In the genomic region with DNA sequence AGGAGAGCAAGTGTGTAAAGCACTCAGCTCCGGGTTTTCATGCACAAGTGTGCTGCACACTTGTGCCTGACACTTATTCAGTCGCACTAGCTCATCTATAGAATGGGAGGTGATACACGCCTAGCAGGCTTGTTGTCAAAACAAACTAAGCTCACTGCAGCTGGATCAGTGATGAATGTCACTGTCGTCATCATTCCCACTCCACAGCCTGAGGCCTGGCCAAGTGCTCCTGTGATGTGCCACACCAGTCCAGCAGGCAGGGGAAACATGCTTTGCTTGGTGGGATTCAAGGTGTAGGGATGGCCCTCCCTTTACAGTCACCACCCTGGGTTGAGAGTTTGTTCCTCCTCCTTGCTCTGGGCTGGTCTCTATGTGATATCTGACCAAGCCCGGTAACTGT, we compare ENCODE assay signal across 21 cellular contexts. TPM values are rescaled to one million over a fixed set of nuclear protein-coding genes. Genes with fewer than 3 reads are reported as not detected.
"Had no signal": no experiment of that assay in that cellular context is flagged by ENCODE, and none has a peak within 500 bp of the region (broad histone marks: within the 10 kb centered on the region; RNA-seq: fewer than 3 reads in every experiment).

No MANE protein-coding gene starts in this region.

- H3K36me3 Mint-ChIP-seq: activated naive CD4-positive, alpha-beta T cell treated with anti-CD3 and anti-CD28 coated beads, Interleukin-2, amount 50 U/mL, for 24 hours; naive thymus-derived CD8-positive, alpha-beta T cell had no signal

- ATAC-seq: activated CD8-positive, alpha-beta T cell treated with anti-CD3 and anti-CD28 coated beads, Interleukin-2, amount 10 ng/mL, durations not matched to agents 7 days and 5 days; mucosa of descending colon; naive thymus-derived CD8-positive, alpha-beta T cell; stimulated activated naive CD8-positive, alpha-beta T cell treated with anti-CD3 and anti-CD28 coated beads, Interleukin-15, Interleukin-2, amounts not matched to agents 100 U/mL and 50 U/mL, for 24 hours had no signal

- H3K27ac ChIP-seq: cardiac muscle cell, testis, uterus had no signal

- H3K36me3 ChIP-seq: uterus had no signal

- H3K27ac Mint-ChIP-seq: activated CD8-positive, alpha-beta T cell treated with anti-CD3 and anti-CD28 coated beads, Interleukin-2, amount 10 ng/mL, durations not matched to agents 7 days and 5 days; activated naive CD4-positive, alpha-beta T cell treated with anti-CD3 and anti-CD28 coated beads, Interleukin-2, amount 50 U/mL, for 24 hours; immature natural killer cell; T-helper 1 cell treated with Interleukin-12 subunit alpha and Interleukin-12 subunit beta and Interleukin-4 antibody, amounts not matched to agents 30 μg/mL and 1 μg/mL, for 36 hours had no signal

- H3K4me3 Mint-ChIP-seq: activated CD8-positive, alpha-beta T cell treated with anti-CD3 and anti-CD28 coated beads, Interleukin-2, amount 10 ng/mL, durations not matched to agents 7 days and 5 days; activated naive CD4-positive, alpha-beta T cell treated with anti-CD3 and anti-CD28 coated beads, Interleukin-2, amount 50 U/mL, for 24 hours; immature natural killer cell; naive thymus-derived CD8-positive, alpha-beta T cell; T-helper 1 cell treated with Interleukin-12 subunit alpha and Interleukin-12 subunit beta and Interleukin-4 antibody, amounts not matched to agents 30 μg/mL and 1 μg/mL, for 36 hours had no signal

- DNase-seq: activated CD4-positive, alpha-beta T cell treated with anti-CD3 and anti-CD28 coated beads for 48 hours; activated CD8-positive, alpha-beta memory T cell treated with anti-CD3 and anti-CD28 coated beads, Interleukin-2, amount 50 U/mL, for 4 hours; activated CD8-positive, alpha-beta T cell treated with anti-CD3 and anti-CD28 coated beads, Interleukin-2, amount 10 ng/mL, durations not matched to agents 7 days and 5 days; activated effector memory CD4-positive, alpha-beta T cell treated with anti-CD3 and anti-CD28 coated beads, Interleukin-2, amount 50 U/mL, for 16 hours; activated T-cell treated with anti-CD3 and anti-CD28 coated beads, Interleukin-2, amount 50 U/mL, for 48 hours; adrenal gland; colonic mucosa; effector CD8-positive, alpha-beta T cell; foreskin fibroblast; immature natural killer cell; left cardiac atrium; naive thymus-derived CD8-positive, alpha-beta T cell; SK-N-SH; small intestine; stimulated activated naive CD8-positive, alpha-beta T cell treated with anti-CD3 and anti-CD28 coated beads, Interleukin-15, Interleukin-2, amounts not matched to agents 100 U/mL and 50 U/mL, for 24 hours; testis; uterus had no signal

- H3K27me3 ChIP-seq: adrenal gland, cardiac muscle cell, colonic mucosa, testis, uterus had no signal

- H3K9me3 ChIP-seq: adrenal gland, colonic mucosa, mucosa of descending colon, SK-N-SH, testis, uterus had no signal

- H3K4me2 ChIP-seq: SK-N-SH had no signal

- H3K4me3 ChIP-seq: adrenal gland, cardiac muscle cell, colonic mucosa, mucosa of descending colon, testis, uterus had no signal

- H3K9me3 Mint-ChIP-seq: activated naive CD4-positive, alpha-beta T cell treated with anti-CD3 and anti-CD28 coated beads, Interleukin-2, amount 50 U/mL, for 24 hours; immature natural killer cell; naive thymus-derived CD8-positive, alpha-beta T cell; T-helper 1 cell treated with Interleukin-12 subunit alpha and Interleukin-12 subunit beta and Interleukin-4 antibody, amounts not matched to agents 30 μg/mL and 1 μg/mL, for 36 hours had no signal

RNA-seq across cellular contexts. Expression of a gene that starts 7.1 kb away (rescaled TPM):
- total RNA-seq: naive thymus-derived CD8-positive, alpha-beta T cell had no signal
